Comparison of ENCODE assay signal across 8 cellular contexts in the genomic region with DNA sequence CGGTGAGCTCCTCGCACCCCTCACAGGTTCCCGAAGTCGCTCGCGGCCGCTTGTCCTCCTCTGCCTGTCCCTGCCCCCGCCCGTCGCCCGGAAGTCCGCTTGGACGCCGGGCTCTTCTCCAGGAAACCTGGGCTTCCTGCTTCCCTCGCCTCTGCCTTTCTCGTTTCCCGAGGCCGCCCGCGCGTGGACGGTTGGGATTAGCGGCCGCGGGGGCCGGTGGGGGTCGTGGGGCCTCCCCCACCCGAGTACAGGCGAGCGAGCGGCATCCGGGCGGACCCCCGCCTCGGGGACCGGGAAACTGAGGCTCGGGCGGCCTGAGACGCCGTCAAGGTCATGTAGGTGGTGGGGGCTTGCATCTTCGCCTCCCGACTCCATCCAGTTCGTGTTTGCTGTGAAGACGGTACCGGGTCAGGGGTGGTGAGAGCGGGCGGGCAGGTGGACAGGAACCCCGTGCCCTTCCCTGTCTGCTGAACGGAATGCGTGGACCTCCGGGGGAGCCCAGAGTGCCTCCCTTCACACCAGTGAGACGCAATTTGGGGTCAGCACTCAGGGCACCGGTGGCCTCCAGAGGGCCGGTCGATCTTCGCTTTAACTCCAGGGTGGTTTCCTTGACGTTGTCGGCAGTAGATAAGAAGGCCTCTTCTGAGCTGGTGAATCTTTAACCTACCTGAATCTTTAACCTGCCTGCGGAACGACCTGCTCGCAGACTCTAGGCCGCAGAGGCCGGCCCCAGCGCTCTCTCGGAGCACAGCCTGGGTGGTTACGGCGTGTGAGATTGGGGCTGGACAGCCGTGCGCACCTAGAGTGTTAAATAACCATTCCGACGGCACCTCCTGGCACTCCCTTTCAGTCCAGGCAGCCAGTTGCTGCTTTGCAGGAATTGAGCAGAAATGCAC. TPM values are rescaled to one million over a fixed set of nuclear protein-coding genes. Genes with fewer than 3 reads are reported as not detected.
DNase-seq lines count a peak whose midpoint lies in the region; ATAC-seq, FAIRE-seq and TF ChIP-seq lines count a peak whose summit lies in the region.

No MANE protein-coding gene starts in this region.

- H3K27me3 Mint-ChIP-seq in naive B cell: no peaks in the 10 kb centered on the region

- ATAC-seq in HG02973 (IDR thresholded peaks at IDR 0.05; ENCODE audit: unreplicated experiment): peak; percentile 14
- no peak for ATAC-seq in naive B cell (ENCODE audit: low read depth in 2 of 2)

- H3K27me3 ChIP-seq in WERI-Rb-1 (ENCODE audit: insufficient read depth, low read depth, severe bottlenecking) (no peaks in the 10 kb centered on the region), endothelial cell of umbilical vein (ENCODE audit: control insufficient read depth in 2 of 2, insufficient read depth in 2 of 2, low read length in 2 of 2) (no peaks in the 10 kb centered on the region), vagina (no peaks in the 10 kb centered on the region)

- FAIRE-seq in endothelial cell of umbilical vein (lab: Jason Lieb, UNC): peak; percentile 70

- CTCF ChIA-PET in endothelial cell of umbilical vein (lab: Charles Lee): interaction anchor here (0.9 to 2.5 kb wide), 6 partner anchors 9 to 84 kb away, joined by 3 to 12 read pairs (median 6); a partner anchor contains a TSS

- peak overlapping the region; percentile 92 to 97 (median 95) for H3K27ac Mint-ChIP-seq in naive B cell

- POLR2A ChIA-PET in endothelial cell of umbilical vein (lab: Charles Lee): interaction anchor here (1.2 kb wide), 1 partner anchor 82 kb away, joined by 4 read pairs; no protein-coding TSS in a partner anchor

- peaks cover 53 to 73% (median 53%) of the 10 kb centered on the region in 3 donors for H3K4me1 Mint-ChIP-seq in naive B cell

- peak overlapping the region; percentile 88 to 98 (median 94) for H3K4me3 Mint-ChIP-seq in naive B cell

- dilution Hi-C loops in endothelial cell of umbilical vein (cut with MboI; ENCODE audit: extremely low pct_ligation_motif_present, low sequenced_read_pairs): no loop called here

- H2AFZ ChIP-seq in endothelial cell of umbilical vein (ENCODE audit: low read depth, low read length): no peak overlapping the region

- TF ChIP-seq CTCF in WERI-Rb-1 (IDR thresholded peaks at IDR 0.05; ENCODE audit: low read depth, low read length): no peak
- TF ChIP-seq CTCF in endothelial cell of umbilical vein (IDR thresholded peaks at IDR 0.05; ENCODE audit: extremely low read depth in 1 of 2, insufficient read depth in 1 of 2, low read depth in 1 of 2, low read length in 2 of 2): no peak
- no peak for TF ChIP-seq CTCF in vagina (IDR thresholded peaks at IDR 0.05)

- no peaks in the 10 kb centered on the region for H3K9me3 ChIP-seq in WERI-Rb-1 (ENCODE audit: severe bottlenecking)
- no peaks in the 10 kb centered on the region for H3K9me3 ChIP-seq in endothelial cell of umbilical vein (replicated peaks; ENCODE audit: control insufficient read depth, insufficient read depth, low read length)
- H3K9me3 ChIP-seq in vagina: no peaks in the 10 kb centered on the region

- peaks cover 46% of the 10 kb centered on the region for H3K4me1 ChIP-seq in endothelial cell of umbilical vein (ENCODE audit: control insufficient read depth, extremely low read depth, insufficient read depth, low read length)
- H3K4me1 ChIP-seq in vagina: peaks cover 69% of the 10 kb centered on the region

- peak overlapping the region; percentile 99 for H3K9ac ChIP-seq in endothelial cell of umbilical vein (replicated peaks; ENCODE audit: extremely low read depth, insufficient read depth, low read length)

- H3K36me3 ChIP-seq in WERI-Rb-1: peaks cover 3% of the 10 kb centered on the region
- H3K36me3 ChIP-seq in endothelial cell of umbilical vein (ENCODE audit: control insufficient read depth in 2 of 2, extremely low read depth in 1 of 2, insufficient read depth in 2 of 2, low read length in 2 of 2): no peaks in the 10 kb centered on the region
- H3K36me3 ChIP-seq in vagina: no peaks in the 10 kb centered on the region

- TF ChIP-seq POLR2A in endothelial cell of umbilical vein (IDR thresholded peaks at IDR 0.05; ENCODE audit: low read depth, low read length) (no peak), vagina (IDR thresholded peaks at IDR 0.05) (no peak)

- no peaks in the 10 kb centered on the region for H3K9me1 ChIP-seq in endothelial cell of umbilical vein (replicated peaks; ENCODE audit: control insufficient read depth, extremely low read depth, insufficient read depth, low read length)

- H3K79me2 ChIP-seq in endothelial cell of umbilical vein (ENCODE audit: control insufficient read depth, insufficient read depth, low read length): peaks cover 70% of the 10 kb centered on the region

- H3K9me3 Mint-ChIP-seq in naive B cell: no peaks in the 10 kb centered on the region

- peaks cover 4% of the 10 kb centered on the region for H4K20me1 ChIP-seq in endothelial cell of umbilical vein (replicated peaks; ENCODE audit: control insufficient read depth, extremely low read depth, insufficient read depth, low read length)

- DNase-seq in DMS153 treated with DMSO at 0.1 percent for 48 hours (lab: John Stamatoyannopoulos, UW; ENCODE audit: unreplicated experiment): peak; percentile 9
- no peak for DNase-seq in DMS153 (lab: John Stamatoyannopoulos, UW)
- no peak for DNase-seq in WERI-Rb-1
- DNase-seq in endothelial cell of umbilical vein (ENCODE audit: low read depth, low spot score): peak; percentile 29
- DNase-seq in naive B cell: no peak
- no peak for DNase-seq in vagina (ENCODE audit: extremely low spot score in 2 of 2)
- DNase-seq in putamen (ENCODE audit: low spot score): no peak

- BruUV-seq in endothelial cell of umbilical vein (replicated peaks; lab: Mats Ljungman, UMichigan): no TSS peak

- no peaks in the 10 kb centered on the region for H3K36me3 Mint-ChIP-seq in naive B cell

- H3K4me3 ChIP-seq in WERI-Rb-1 (ENCODE audit: low read depth, low read length) (peak overlapping the region; percentile 85), endothelial cell of umbilical vein (replicated peaks in 1 of 3; ENCODE audit: insufficient read depth in 1 of 3, low read depth in 1 of 3, low read length in 3 of 3) (peak overlapping the region; percentile 51 to 86 (median 56)), vagina (peak overlapping the region; percentile 91 to 99)

- intact Hi-C loops in endothelial cell of umbilical vein (cut with micrococcal nuclease): loop anchor here (1.0 to 10.0 kb wide), 7 partner anchors 20 to 518 kb away; a partner anchor contains a TSS
- intact Hi-C loops in vagina (cut with DNase I): loop anchor here (10.0 kb wide), 2 partner anchors 82 to 348 kb away; a partner anchor contains a TSS

- peak overlapping the region; percentile 96 for H3K4me2 ChIP-seq in endothelial cell of umbilical vein (ENCODE audit: insufficient read depth, low read length)

- H3K27ac ChIP-seq in WERI-Rb-1 (peak overlapping the region; percentile 83), endothelial cell of umbilical vein (ENCODE audit: insufficient read depth, low read depth, low read length) (peak overlapping the region; percentile 94), vagina (peak overlapping the region; percentile 100)

RNA-seq across cellular contexts. Expression of a gene that starts 0.7 kb away (rescaled TPM):
- total RNA-seq in endothelial cell of umbilical vein (488 and 499 TPM in 2 replicates), vagina (295 TPM)
- polyA plus RNA-seq in endothelial cell of umbilical vein (844 and 1,054 TPM in 2 replicates), naive B cell (ENCODE audit: low read depth in 6 of 6) (100 to 1,000 TPM; 412 to 563 (median 456) TPM)
- 724 and 860 TPM in 2 replicates for polyA plus RNA-seq in endothelial cell of umbilical vein (2011; cell fraction: cytosol; rRNA removed)
- 433 and 446 TPM in 2 replicates for polyA plus RNA-seq in endothelial cell of umbilical vein (2011; cell fraction: nucleus; rRNA removed)
- 473 and 510 TPM in 2 replicates for polyA plus RNA-seq in endothelial cell of umbilical vein (2012)
- 691 and 797 TPM in 2 replicates for polyA minus RNA-seq in endothelial cell of umbilical vein
- polyA minus RNA-seq in endothelial cell of umbilical vein (2011; cell fraction: cytosol; rRNA and poly(A)+ RNA removed): 221 TPM
- polyA minus RNA-seq in endothelial cell of umbilical vein (2011; cell fraction: nucleus; rRNA and poly(A)+ RNA removed): 130 and 181 TPM in 2 replicates

RNA-seq across cellular contexts. Expression of a gene that starts 19.9 kb away (rescaled TPM):
- 21.7 and 23.9 TPM in 2 replicates for total RNA-seq in endothelial cell of umbilical vein
- polyA plus RNA-seq in endothelial cell of umbilical vein: 19.9 and 21.1 TPM in 2 replicates
- 14.6 and 17.1 TPM in 2 replicates for polyA plus RNA-seq in endothelial cell of umbilical vein (2011; cell fraction: cytosol; rRNA removed)
- polyA plus RNA-seq in endothelial cell of umbilical vein (2011; cell fraction: nucleus; rRNA removed): 22.9 and 27.5 TPM in 2 replicates
- 12.8 and 15.1 TPM in 2 replicates for polyA plus RNA-seq in endothelial cell of umbilical vein (2012)
- 2.4 and 2.6 TPM in 2 replicates for polyA minus RNA-seq in endothelial cell of umbilical vein
- 4.3 TPM for polyA minus RNA-seq in endothelial cell of umbilical vein (2011; cell fraction: cytosol; rRNA and poly(A)+ RNA removed)
- 1.6 and 2.8 TPM in 2 replicates for polyA minus RNA-seq in endothelial cell of umbilical vein (2011; cell fraction: nucleus; rRNA and poly(A)+ RNA removed)
- polyA plus RNA-seq in naive B cell (ENCODE audit: low read depth in 6 of 6): 10 to 100 TPM in 4 of 6 donors, 1 to 10 TPM in 2; 8.7 to 20.1 (median 13.1) TPM
- total RNA-seq in vagina: 14.7 TPM

RNA-seq across cellular contexts. Expression of a gene that starts 25.9 kb away (rescaled TPM):
- 57.0 and 58.7 TPM in 2 replicates for total RNA-seq in endothelial cell of umbilical vein
- 155 and 287 TPM in 2 replicates for polyA plus RNA-seq in endothelial cell of umbilical vein
- polyA plus RNA-seq in endothelial cell of umbilical vein (2011; cell fraction: cytosol; rRNA removed): 84.5 and 110 TPM in 2 replicates
- 103 and 115 TPM in 2 replicates for polyA plus RNA-seq in endothelial cell of umbilical vein (2011; cell fraction: nucleus; rRNA removed)
- 43.4 and 51.1 TPM in 2 replicates for polyA plus RNA-seq in endothelial cell of umbilical vein (2012)
- 35.6 and 46.6 TPM in 2 replicates for polyA minus RNA-seq in endothelial cell of umbilical vein
- polyA minus RNA-seq in endothelial cell of umbilical vein (2011; cell fraction: cytosol; rRNA and poly(A)+ RNA removed): 56.2 TPM
- polyA minus RNA-seq in endothelial cell of umbilical vein (2011; cell fraction: nucleus; rRNA and poly(A)+ RNA removed): 13.6 and 18.8 TPM in 2 replicates
- polyA plus RNA-seq in naive B cell (ENCODE audit: low read depth in 6 of 6): 100 to 1,000 TPM in 5 of 6 donors, 10 to 100 TPM in 1; 98.2 to 211 (median 121) TPM
- total RNA-seq in vagina: 73.7 TPM

RNA-seq across cellular contexts. Expression of a gene that starts 56.9 kb away (rescaled TPM):
- total RNA-seq in endothelial cell of umbilical vein: 237 and 239 TPM in 2 replicates
- 742 and 822 TPM in 2 replicates for polyA plus RNA-seq in endothelial cell of umbilical vein
- 294 and 443 TPM in 2 replicates for polyA plus RNA-seq in endothelial cell of umbilical vein (2011; cell fraction: cytosol; rRNA removed)
- 325 and 344 TPM in 2 replicates for polyA plus RNA-seq in endothelial cell of umbilical vein (2011; cell fraction: nucleus; rRNA removed)
- polyA plus RNA-seq in endothelial cell of umbilical vein (2012): 161 and 241 TPM in 2 replicates
- 140 and 214 TPM in 2 replicates for polyA minus RNA-seq in endothelial cell of umbilical vein
- polyA minus RNA-seq in endothelial cell of umbilical vein (2011; cell fraction: cytosol; rRNA and poly(A)+ RNA removed): 74.7 TPM
- polyA minus RNA-seq in endothelial cell of umbilical vein (2011; cell fraction: nucleus; rRNA and poly(A)+ RNA removed): 61.4 and 97.7 TPM in 2 replicates
- polyA plus RNA-seq in naive B cell (ENCODE audit: low read depth in 6 of 6): 100 to 1,000 TPM; 190 to 350 (median 220) TPM
- 299 TPM for total RNA-seq in vagina

Comparison
In these comparisons a context has a peak if more than half of its experiments do, and no peak if none do; other contexts are left out.
1. DNase-seq: peak in DMS153 treated with DMSO at 0.1 percent for 48 hours (single experiment) and endothelial cell of umbilical vein (single experiment); none in DMS153 (single experiment), WERI-Rb-1 (single experiment), naive B cell (single experiment), vagina (0 of 2) and putamen (single experiment).
2. Peak in every context shown above with its lines, with median percentiles within 50 percentile points of each other: H3K27ac ChIP-seq and H3K4me3 ChIP-seq.